21 cellular contexts compared by ENCODE assay signal in the genomic region with DNA sequence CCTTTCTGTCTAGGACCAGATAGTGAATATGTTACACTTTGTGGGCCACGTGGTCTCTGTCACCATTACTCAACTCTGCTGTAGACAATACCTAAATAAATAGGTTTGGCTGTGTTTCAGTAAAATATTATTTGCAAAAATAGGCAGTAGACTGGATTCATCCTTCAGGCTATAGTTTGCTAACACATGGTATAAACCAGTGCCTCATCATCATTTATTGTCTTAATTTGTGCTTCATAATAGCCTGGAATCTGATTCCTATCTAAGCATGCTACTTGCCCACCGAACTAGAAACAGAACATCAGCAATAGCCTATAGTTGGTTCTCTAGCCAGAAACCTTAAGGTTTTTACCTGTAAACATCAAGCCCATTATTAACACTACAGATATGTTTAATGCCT.
DNase-seq lines count a peak whose midpoint lies in the region; ATAC-seq and TF ChIP-seq lines count a peak whose summit lies in the region.
"Had no signal": no experiment of that assay in that cellular context is flagged by ENCODE, and none has a peak within 500 bp of the region (broad histone marks: within the 10 kb centered on the region; RNA-seq: fewer than 3 reads in every experiment).

No MANE protein-coding gene starts in this region.

- no peaks in the 10 kb centered on the region for H3K36me3 ChIP-seq in SK-N-SH (replicated peaks in 1 of 2; ENCODE audit: control insufficient read depth in 1 of 2, insufficient read depth in 2 of 2, low read length in 1 of 2)
- H3K36me3 ChIP-seq in mesendoderm (ENCODE audit: control insufficient read depth, insufficient read depth, low read length): no peaks in the 10 kb centered on the region
- H3K36me3 ChIP-seq: BLaER1 treated with 17β-estradiol and CSF1 and Interleukin-3, amounts not matched to agents 10 nM and 100 nM had no signal

- DNase-seq in SK-N-SH: peak; percentile 18
- no peak for DNase-seq in mesendoderm
- DNase-seq in kidney glomerular epithelial cell (lab: John Stamatoyannopoulos, UW): no peak
- DNase-seq: AML-193; CD4-positive, alpha-beta T cell; CD8-positive, alpha-beta T cell; COR-L47; DMS 273 treated with DMSO at 0.1 percent for 48 hours; DMS153; DMS53; DMS79; DND-41; EL; GDM1 had no signal

- no peak for TF ChIP-seq RAD21 in SK-N-SH (IDR thresholded peaks at IDR 0.05; ENCODE audit: low read length)

- H3K4me3 ChIP-seq in SK-N-SH (ENCODE audit: low read depth in 2 of 2, low read length in 1 of 2) (no peak overlapping the region), mesendoderm (ENCODE audit: low read length) (no peak overlapping the region)
- H3K4me3 ChIP-seq: A549; BLaER1 treated with 17β-estradiol and CSF1 and Interleukin-3, amounts not matched to agents 10 nM and 100 nM; GM12878 had no signal

- no peak overlapping the region for H3K23ac ChIP-seq in mesendoderm (ENCODE audit: low read length)

- H3K56ac ChIP-seq in mesendoderm (ENCODE audit: low read length): no peak overlapping the region

- H4K8ac ChIP-seq in mesendoderm (ENCODE audit: low read depth, low read length): no peak overlapping the region

- H4K5ac ChIP-seq in mesendoderm (ENCODE audit: low read length): no peak overlapping the region

- WGBS in SK-N-SH (ENCODE audit: low lambda C conversion rate): 31% methylated on average over 2 of the region's 2 CpGs
- WGBS in mesendoderm (ENCODE audit: extremely low coverage, insufficient coverage, low lambda C conversion rate): no CpG with 5 or more reads among the region's 2 CpGs

- TF ChIP-seq CTCF in SK-N-SH (IDR thresholded peaks at IDR 0.05) (no peak), VCaP (conservative IDR thresholded peaks at IDR 0.05) (no peak)

- no peaks in the 10 kb centered on the region for H4K20me1 ChIP-seq in SK-N-SH (ENCODE audit: insufficient read depth)
- H4K20me1 ChIP-seq: BLaER1 treated with 17β-estradiol and CSF1 and Interleukin-3, amounts not matched to agents 10 nM and 100 nM had no signal

- H3K9me2 ChIP-seq in SK-N-SH: no peaks in the 10 kb centered on the region

- peak in 1 of 2 experiments; percentile 65; a peak in 1 of 4 replicates for TF ChIP-seq EP300 in SK-N-SH (IDR thresholded peaks at IDR 0.05; ENCODE audit: borderline replicate concordance in 1 of 2, low read depth in 1 of 2, low read length in 1 of 2)

- H3K79me2 ChIP-seq in SK-N-SH (ENCODE audit: insufficient read depth) (peaks cover 14% of the 10 kb centered on the region; the same call in 1 of the 2 replicates), mesendoderm (ENCODE audit: control insufficient read depth, insufficient read depth, low read length) (no peaks in the 10 kb centered on the region)

- no peak for ATAC-seq in GM21423 (IDR thresholded peaks at IDR 0.05; ENCODE audit: unreplicated experiment)
- ATAC-seq: A549; CD8-positive, alpha-beta T cell; GM12878 had no signal

- H3K4me1 ChIP-seq in SK-N-SH (ENCODE audit: control insufficient read depth in 1 of 2, insufficient read depth in 2 of 2, low read depth in 1 of 2, low read length in 1 of 2) (peaks cover 0 to 15% of the 10 kb centered on the region in 2 experiments; a peak in 2 of 4 replicates), mesendoderm (ENCODE audit: control insufficient read depth, low read depth, low read length) (peaks cover 2% of the 10 kb centered on the region)
- H3K4me1 ChIP-seq: A549; BLaER1 treated with 17β-estradiol and CSF1 and Interleukin-3, amounts not matched to agents 10 nM and 100 nM had no signal

- no peaks in the 10 kb centered on the region for H3K9me3 ChIP-seq in SK-N-SH
- H3K9me3 ChIP-seq: A549 had no signal

- no peak overlapping the region for H2AK5ac ChIP-seq in mesendoderm (ENCODE audit: low read length)

- peak overlapping the region; percentile 68 for H3K18ac ChIP-seq in mesendoderm (ENCODE audit: low read length)

- no peak overlapping the region for H2BK15ac ChIP-seq in mesendoderm (replicated peaks; ENCODE audit: low read depth)

- no peak overlapping the region for H2AFZ ChIP-seq in SK-N-SH (ENCODE audit: low read depth)

- CTCF ChIA-PET in SK-N-SH (lab: Yijun Ruan, JAX): no interaction called here

- H3K9ac ChIP-seq in SK-N-SH (no peak overlapping the region), mesendoderm (ENCODE audit: low read length) (no peak overlapping the region)
- H3K9ac ChIP-seq: BLaER1 treated with 17β-estradiol and CSF1 and Interleukin-3, amounts not matched to agents 10 nM and 100 nM had no signal

- no peak overlapping the region for H2BK120ac ChIP-seq in mesendoderm (ENCODE audit: low read depth, low read length)

- H3K79me1 ChIP-seq in mesendoderm (ENCODE audit: low read length): peaks cover 2% of the 10 kb centered on the region

- peak overlapping the region in 1 of 2 experiments; percentile 62; a peak in 2 of 4 replicates for H3K27ac ChIP-seq in SK-N-SH (ENCODE audit: low read depth in 2 of 2, low read length in 1 of 2)
- H3K27ac ChIP-seq in VCaP: peak overlapping the region; percentile 25
- H3K27ac ChIP-seq in mesendoderm (ENCODE audit: low read depth, low read length): no peak overlapping the region
- H3K27ac ChIP-seq: 22Rv1; A549; BLaER1 treated with 17β-estradiol and CSF1 and Interleukin-3, amounts not matched to agents 10 nM and 100 nM; C4-2B had no signal

- no peak overlapping the region for H3K4me2 ChIP-seq in SK-N-SH
- no peak overlapping the region for H3K4me2 ChIP-seq in mesendoderm (ENCODE audit: low read length)
- H3K4me2 ChIP-seq: A549; BLaER1 treated with 17β-estradiol and CSF1 and Interleukin-3, amounts not matched to agents 10 nM and 100 nM had no signal

- POLR2A ChIA-PET in SK-N-SH (lab: Yijun Ruan, JAX): interaction anchor here (0.6 kb wide), 1 partner anchor 222 kb away, joined by 3 read pairs; no protein-coding TSS in a partner anchor

- no peak overlapping the region for H2BK5ac ChIP-seq in mesendoderm (ENCODE audit: low read length)

- H3F3A ChIP-seq in SK-N-SH (replicated peaks; ENCODE audit: insufficient read depth): peaks cover 9% of the 10 kb centered on the region

- H3K27me3 ChIP-seq in SK-N-SH (ENCODE audit: insufficient read depth) (no peaks in the 10 kb centered on the region), mesendoderm (ENCODE audit: insufficient read depth, low read length, poor library complexity) (no peaks in the 10 kb centered on the region)
- H3K27me3 ChIP-seq: BLaER1 treated with 17β-estradiol and CSF1 and Interleukin-3, amounts not matched to agents 10 nM and 100 nM had no signal

- H3K4ac ChIP-seq in mesendoderm (ENCODE audit: low read depth, low read length): no peak overlapping the region

TF ChIP-seq in SK-N-SH, 30 proteins besides CTCF, POLR2A, EP300 and RAD21 (continues in another document):
- TF ChIP-seq FOXJ3 (CRISPR knock-in tag; IDR thresholded peaks at IDR 0.05) (peak; percentile 14; the same call in 1 of the 2 replicates), MXI1 (IDR thresholded peaks at IDR 0.05; ENCODE audit: low read depth, low read length) (0 out of 2 replicates have a peak, but pooled peaks have one; percentile 29), USF1 (IDR thresholded peaks at IDR 0.05; ENCODE audit: borderline replicate concordance, low read depth) (peak; percentile 12; the same call in 1 of the 2 replicates), RCOR1 (IDR thresholded peaks at IDR 0.05; ENCODE audit: low read length) (peak; percentile 70; the same call in 1 of the 2 replicates), FOSL2 (IDR thresholded peaks at IDR 0.05; ENCODE audit: borderline replicate concordance, low read depth) (no peak), TEAD4 (IDR thresholded peaks at IDR 0.05; ENCODE audit: borderline replicate concordance, insufficient read depth) (no peak), GATA2 (CRISPR knock-in tag; IDR thresholded peaks at IDR 0.05) (peak; percentile 86), TAF1 (IDR thresholded peaks at IDR 0.05; ENCODE audit: borderline replicate concordance, low read depth, low read length) (no peak), CHD2 (IDR thresholded peaks at IDR 0.05; ENCODE audit: low read length, partially characterized antibody) (peak; percentile 30), PBX3 (IDR thresholded peaks at IDR 0.05) (no peak), RFX5 (IDR thresholded peaks at IDR 0.05; ENCODE audit: low read length) (no peak), NRF1 (IDR thresholded peaks at IDR 0.05; ENCODE audit: low read depth, low read length) (no peak), EZH2phosphoT487 (IDR thresholded peaks at IDR 0.05; ENCODE audit: borderline replicate concordance, low read depth) (no peak)
- TF ChIP-seq, protein P1, sequence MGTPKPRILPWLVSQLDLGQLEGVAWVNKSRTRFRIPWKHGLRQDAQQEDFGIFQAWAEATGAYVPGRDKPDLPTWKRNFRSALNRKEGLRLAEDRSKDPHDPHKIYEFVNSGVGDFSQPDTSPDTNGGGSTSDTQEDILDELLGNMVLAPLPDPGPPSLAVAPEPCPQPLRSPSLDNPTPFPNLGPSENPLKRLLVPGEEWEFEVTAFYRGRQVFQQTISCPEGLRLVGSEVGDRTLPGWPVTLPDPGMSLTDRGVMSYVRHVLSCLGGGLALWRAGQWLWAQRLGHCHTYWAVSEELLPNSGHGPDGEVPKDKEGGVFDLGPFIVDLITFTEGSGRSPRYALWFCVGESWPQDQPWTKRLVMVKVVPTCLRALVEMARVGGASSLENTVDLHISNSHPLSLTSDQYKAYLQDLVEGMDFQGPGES (IDR thresholded peaks at IDR 0.05; ENCODE audit: low read depth, low read length): no peak
